Comparison of ENCODE assay signal across 27 cellular contexts in genomic region chr5:7043797-7044196, GRCh38.
"Had no signal": no experiment of that assay in that cellular context is flagged by ENCODE, and none has a peak within 500 bp of the region (broad histone marks: within the 10 kb centered on the region; RNA-seq: fewer than 3 reads in every experiment).

No MANE protein-coding gene starts in this region.

- H3K4me1 ChIP-seq: suprapubic skin, testis, thyroid gland, tibial artery, tibial nerve, transverse colon, upper lobe of left lung, upper lobe of right lung, uterus, vagina had no signal

- H3K4me3 ChIP-seq: stomach, suprapubic skin, testis, thoracic aorta, thyroid gland, tibial artery, tibial nerve, transverse colon, upper lobe of left lung, upper lobe of right lung, uterus, vagina had no signal

- H3K27ac ChIP-seq: stomach, suprapubic skin, testis, thoracic aorta, thyroid gland, tibial artery, tibial nerve, transverse colon, upper lobe of left lung, upper lobe of right lung, uterus, vagina had no signal

- FAIRE-seq: urothelium cell line had no signal

- H3K27me3 ChIP-seq: stomach, suprapubic skin, testis, thyroid gland, tibial artery, tibial nerve, upper lobe of left lung, upper lobe of right lung, uterus, vagina had no signal

- H3K9me3 ChIP-seq: stomach, suprapubic skin, testis, thoracic aorta, thyroid gland, tibial artery, tibial nerve, transverse colon, upper lobe of left lung, upper lobe of right lung, uterus, vagina had no signal

- ATAC-seq: stimulated activated effector memory CD8-positive, alpha-beta T cell treated with anti-CD3 and anti-CD28 coated beads, Interleukin-12 subunit alpha, Interleukin-12 subunit beta, amount 100 ng/mL, for 72 hours; stimulated activated memory B cell treated with anti-CD40 and anti-IgM and Interleukin-4, amounts not matched to agents 10 μg/mL and 1 μg/mL and 100 μg/mL, for 72 hours; stimulated activated naive B cell treated with anti-CD40 and anti-IgM and Interleukin-4, amounts not matched to agents 10 μg/mL and 1 μg/mL and 100 μg/mL, for 72 hours; stimulated activated naive CD8-positive, alpha-beta T cell treated with anti-CD3 and anti-CD28 coated beads, Interleukin-15, amount 100 ng/mL, for 72 hours; stimulated activated naive CD8-positive, alpha-beta T cell treated with anti-CD3 and anti-CD28 coated beads, Interleukin-15, Interleukin-2, amounts not matched to agents 100 U/mL and 50 U/mL, for 24 hours; upper lobe of right lung had no signal

- H3K36me3 ChIP-seq: stomach, suprapubic skin, thoracic aorta, thyroid gland, tibial artery, tibial nerve, transverse colon, upper lobe of left lung, upper lobe of right lung, uterus, vagina had no signal

- DNase-seq: stimulated activated CD4-positive, alpha-beta T cell treated with anti-CD3 and anti-CD28 coated beads, Interleukin-2, amount 100 ng/mL, for 48 hours; stimulated activated CD4-positive, alpha-beta T cell treated with anti-CD3 and anti-CD28 coated beads, Interleukin-4, amount 100 ng/mL, for 1 hour; stimulated activated CD4-positive, alpha-beta T cell treated with anti-CD3 and anti-CD28 coated beads, Interleukin-4, amount 100 ng/mL, for 24 hours; stimulated activated CD4-positive, alpha-beta T cell treated with anti-CD3 and anti-CD28 coated beads, Interleukin-4, amount 100 ng/mL, for 4 hours; stimulated activated CD8-positive, alpha-beta memory T cell treated with anti-CD3 and anti-CD28 coated beads, Interleukin-4, amount 100 ng/mL, for 48 hours; stimulated activated naive B cell treated with anti-CD40 and anti-IgM and Interleukin-4, amounts not matched to agents 10 μg/mL and 1 μg/mL and 100 μg/mL, for 72 hours; stimulated activated naive CD4-positive, alpha-beta T cell; stimulated activated naive CD4-positive, alpha-beta T cell treated with Interleukin-2 at 50 U/mL for 16 hours; stimulated activated naive CD8-positive, alpha-beta T cell treated with anti-CD3 and anti-CD28 coated beads, Interleukin-15, amount 100 ng/mL, for 72 hours; stimulated activated naive CD8-positive, alpha-beta T cell treated with anti-CD3 and anti-CD28 coated beads, Interleukin-15, Interleukin-2, amounts not matched to agents 100 U/mL and 50 U/mL, for 24 hours; stomach; substantia nigra; testis; thyroid gland; tibial artery; transverse colon; trophoblast cell; upper lobe of left lung; upper lobe of right lung; uterus had no signal
